19 cellular contexts compared by ENCODE assay signal in genomic region chr10:23359692-23360380, GRCh38. TPM values are rescaled to one million over a fixed set of nuclear protein-coding genes. Genes with fewer than 3 reads are reported as not detected.
DNase-seq lines count a peak whose midpoint lies in the region; ATAC-seq and TF ChIP-seq lines count a peak whose summit lies in the region.
"Had no signal": no experiment of that assay in that cellular context is flagged by ENCODE, and none has a peak within 500 bp of the region (broad histone marks: within the 10 kb centered on the region; RNA-seq: fewer than 3 reads in every experiment).

No MANE protein-coding gene starts in this region.

- no peak overlapping the region for H3K4me3 ChIP-seq in trophoblast cell (ENCODE audit: low read depth, low read length)
- H3K4me3 ChIP-seq in Peyer's patch: no peak overlapping the region
- H3K4me3 ChIP-seq: SJCRH30 had no signal

- H4K91ac ChIP-seq in trophoblast cell (ENCODE audit: low read depth, low read length): no peak overlapping the region

- H3K4ac ChIP-seq in trophoblast cell (ENCODE audit: low read depth, low read length): no peak overlapping the region

- H3K79me1 ChIP-seq in trophoblast cell (ENCODE audit: low read length): no peaks in the 10 kb centered on the region

- H3K27ac ChIP-seq in foreskin keratinocyte: peak overlapping the region; percentile 54
- H3K27ac ChIP-seq in trophoblast cell (ENCODE audit: low read depth, low read length): no peak overlapping the region
- H3K27ac ChIP-seq in Peyer's patch: no peak overlapping the region
- H3K27ac ChIP-seq: SJCRH30 had no signal

- no peak overlapping the region for H2BK5ac ChIP-seq in trophoblast cell (ENCODE audit: low read depth, low read length, poor library complexity)

- no peak for ATAC-seq in T-helper 17 cell
- peak; percentile 96 for ATAC-seq in foreskin keratinocyte
- ATAC-seq: HepG2 had no signal

- DNase-seq in M059J (ENCODE audit: low read depth) (peak; percentile 38), T-helper 17 cell (no peak), foreskin keratinocyte (peak; percentile 74 to 88), trophoblast cell (peak; percentile 85 to 92), Peyer's patch (no peak), GM13977 (ENCODE audit: low spot score) (no peak)
- DNase-seq in activated CD4-positive, alpha-beta T cell treated with anti-CD3 and anti-CD28 coated beads, Interleukin-2, amount 10 ng/mL, durations not matched to agents 24 days and 14 days: no peak
- DNase-seq: ACHN, AML-193, COR-L47, HFFc6, KG1, NCI-H1092, NCI-H146, NCI-H2081 treated with DMSO at 0.1 percent for 48 hours, NCI-H510A, NCI-H82, SJCRH30 had no signal

- no peak overlapping the region for H2AFZ ChIP-seq in trophoblast cell (ENCODE audit: insufficient read depth, low read length, poor library complexity)

- no peak overlapping the region for H2BK12ac ChIP-seq in trophoblast cell (ENCODE audit: low read length)

- no peak overlapping the region for H3K18ac ChIP-seq in trophoblast cell (ENCODE audit: low read length)

- H3K4me1 Mint-ChIP-seq in T-helper 17 cell: peaks cover 21% of the 10 kb centered on the region
- peaks cover 30% of the 10 kb centered on the region for H3K4me1 Mint-ChIP-seq in activated CD4-positive, alpha-beta T cell treated with anti-CD3 and anti-CD28 coated beads, Interleukin-2, amount 10 ng/mL, durations not matched to agents 24 days and 14 days

- H3K36me3 ChIP-seq in trophoblast cell (ENCODE audit: control insufficient read depth in 1 of 2, insufficient read depth in 2 of 2, low read length in 2 of 2) (no peaks in the 10 kb centered on the region), Peyer's patch (no peaks in the 10 kb centered on the region)
- H3K36me3 ChIP-seq: SJCRH30 had no signal

- no peaks in the 10 kb centered on the region for H3K9me3 ChIP-seq in T-helper 17 cell (ENCODE audit: control insufficient read depth, low read length, poor library complexity, severe bottlenecking)
- H3K9me3 ChIP-seq in trophoblast cell (ENCODE audit: insufficient read depth, low read depth, low read length): no peaks in the 10 kb centered on the region
- no peaks in the 10 kb centered on the region for H3K9me3 ChIP-seq in Peyer's patch

- H3K4me2 ChIP-seq in trophoblast cell (ENCODE audit: low read length): no peak overlapping the region

- no peak overlapping the region for H3K23ac ChIP-seq in trophoblast cell (ENCODE audit: low read length)

- H3K27me3 Mint-ChIP-seq in T-helper 17 cell: no peaks in the 10 kb centered on the region
- no peaks in the 10 kb centered on the region for H3K27me3 Mint-ChIP-seq in activated CD4-positive, alpha-beta T cell treated with anti-CD3 and anti-CD28 coated beads, Interleukin-2, amount 10 ng/mL, durations not matched to agents 24 days and 14 days

- no CpG with 5 or more reads among the region's 8 CpGs for WGBS in trophoblast cell (ENCODE audit: extremely low coverage, insufficient coverage, insufficient read length)

- peaks cover 22% of the 10 kb centered on the region for H3K4me1 ChIP-seq in foreskin keratinocyte
- H3K4me1 ChIP-seq in trophoblast cell (ENCODE audit: control insufficient read depth in 1 of 2, insufficient read depth in 2 of 2, low read length in 2 of 2): no peaks in the 10 kb centered on the region
- no peaks in the 10 kb centered on the region for H3K4me1 ChIP-seq in Peyer's patch
- H3K4me1 ChIP-seq: SJCRH30 had no signal

- no peak overlapping the region for H4K12ac ChIP-seq in trophoblast cell (ENCODE audit: low read depth, low read length)

- H4K8ac ChIP-seq in trophoblast cell (ENCODE audit: low read depth, low read length): no peak overlapping the region

- no peaks in the 10 kb centered on the region for H3K79me2 ChIP-seq in trophoblast cell (ENCODE audit: control insufficient read depth, insufficient read depth, low read length, poor library complexity)

- no peak for TF ChIP-seq POLR2A in Peyer's patch (IDR thresholded peaks at IDR 0.05)

- in situ Hi-C loops in GM13977 (cut with MboI; ENCODE audit: low pct_unique_long_range_greater_than_20kb, low sequenced_read_pairs, unreplicated experiment): no loop called here

- H3K9me3 Mint-ChIP-seq in activated CD4-positive, alpha-beta T cell treated with anti-CD3 and anti-CD28 coated beads, Interleukin-2, amount 10 ng/mL, durations not matched to agents 24 days and 14 days: peaks cover 4% of the 10 kb centered on the region
- H3K9me3 Mint-ChIP-seq: HFFc6 had no signal

- no peak overlapping the region for H3K4me3 Mint-ChIP-seq in T-helper 17 cell
- H3K4me3 Mint-ChIP-seq in activated CD4-positive, alpha-beta T cell treated with anti-CD3 and anti-CD28 coated beads, Interleukin-2, amount 10 ng/mL, durations not matched to agents 24 days and 14 days: no peak overlapping the region
- H3K4me3 Mint-ChIP-seq: HFFc6 had no signal

- H3K27ac Mint-ChIP-seq in T-helper 17 cell: peak overlapping the region; percentile 91
- no peak overlapping the region for H3K27ac Mint-ChIP-seq in activated CD4-positive, alpha-beta T cell treated with anti-CD3 and anti-CD28 coated beads, Interleukin-2, amount 10 ng/mL, durations not matched to agents 24 days and 14 days
- H3K27ac Mint-ChIP-seq: HFFc6 had no signal

- TF ChIP-seq CTCF in foreskin keratinocyte (conservative IDR thresholded peaks at IDR 0.05): peak; percentile 4
- no peak for TF ChIP-seq CTCF in Peyer's patch (IDR thresholded peaks at IDR 0.05)
- no peak for TF ChIP-seq CTCF in GM13977 (IDR thresholded peaks at IDR 0.05; ENCODE audit: extremely low read depth, insufficient read depth, missing control alignments)

- H3K9ac ChIP-seq in trophoblast cell (ENCODE audit: low read length): no peak overlapping the region

- H3K14ac ChIP-seq in trophoblast cell (ENCODE audit: low read length): no peak overlapping the region

- H2AK5ac ChIP-seq in trophoblast cell (ENCODE audit: low read length): no peak overlapping the region

- no peak overlapping the region for H2BK120ac ChIP-seq in trophoblast cell (ENCODE audit: insufficient read depth, low read length, poor library complexity)

- H3K36me3 Mint-ChIP-seq in T-helper 17 cell (ENCODE audit: low read depth): no peaks in the 10 kb centered on the region
- H3K36me3 Mint-ChIP-seq in activated CD4-positive, alpha-beta T cell treated with anti-CD3 and anti-CD28 coated beads, Interleukin-2, amount 10 ng/mL, durations not matched to agents 24 days and 14 days (ENCODE audit: low read depth): no peaks in the 10 kb centered on the region

- intact Hi-C loops in activated CD4-positive, alpha-beta T cell treated with anti-CD3 and anti-CD28 coated beads, Interleukin-2, amount 10 ng/mL, durations not matched to agents 24 days and 14 days (cut with micrococcal nuclease): loop anchor here (10.0 kb wide), 4 partner anchors 925 to 1525 kb away; no protein-coding TSS in a partner anchor

- H3K27me3 ChIP-seq in foreskin keratinocyte (no peaks in the 10 kb centered on the region), trophoblast cell (ENCODE audit: insufficient read depth, low read length) (no peaks in the 10 kb centered on the region), Peyer's patch (no peaks in the 10 kb centered on the region)
- H3K27me3 ChIP-seq: SJCRH30 had no signal

RNA-seq across cellular contexts. Expression of gene C10orf67, which starts 15.2 kb away (rescaled TPM):
- 0.02 and 0.05 TPM in 2 replicates for total RNA-seq in M059J (2014; rRNA removed; shearing (Covaris generic))
- total RNA-seq in T-helper 17 cell (under 1 TPM in 1 of 2 donors, not detected in 1; 0.26 TPM), foreskin keratinocyte (0.10 and 0.11 TPM in 2 replicates), Peyer's patch (1 to 10 TPM in 1 of 4 donors, not detected in 3; 1.2 TPM)
- 0.02 and 0.18 TPM in 2 replicates for polyA plus RNA-seq in foreskin keratinocyte
- polyA plus RNA-seq in trophoblast cell (2013): not detected in 2 replicates
- 0.07 and 0.16 TPM in 2 replicates for total RNA-seq in activated CD4-positive, alpha-beta T cell treated with anti-CD3 and anti-CD28 coated beads, Interleukin-2, amount 10 ng/mL, durations not matched to agents 24 days and 14 days
- total RNA-seq: HepG2 had no signal
- polyA plus RNA-seq: HepG2 had no signal

Comparison
In these comparisons a context has a peak if more than half of its experiments do, and no peak if none do; other contexts are left out.
1. DNase-seq: peak in M059J (single experiment), foreskin keratinocyte (2 of 2) and trophoblast cell (2 of 2); none in T-helper 17 cell (0 of 3), Peyer's patch (0 of 3), activated CD4-positive, alpha-beta T cell treated with anti-CD3 and anti-CD28 coated beads, Interleukin-2, amount 10 ng/mL, durations not matched to agents 24 days and 14 days (single experiment) and GM13977 (single experiment).